In the genomic region with DNA sequence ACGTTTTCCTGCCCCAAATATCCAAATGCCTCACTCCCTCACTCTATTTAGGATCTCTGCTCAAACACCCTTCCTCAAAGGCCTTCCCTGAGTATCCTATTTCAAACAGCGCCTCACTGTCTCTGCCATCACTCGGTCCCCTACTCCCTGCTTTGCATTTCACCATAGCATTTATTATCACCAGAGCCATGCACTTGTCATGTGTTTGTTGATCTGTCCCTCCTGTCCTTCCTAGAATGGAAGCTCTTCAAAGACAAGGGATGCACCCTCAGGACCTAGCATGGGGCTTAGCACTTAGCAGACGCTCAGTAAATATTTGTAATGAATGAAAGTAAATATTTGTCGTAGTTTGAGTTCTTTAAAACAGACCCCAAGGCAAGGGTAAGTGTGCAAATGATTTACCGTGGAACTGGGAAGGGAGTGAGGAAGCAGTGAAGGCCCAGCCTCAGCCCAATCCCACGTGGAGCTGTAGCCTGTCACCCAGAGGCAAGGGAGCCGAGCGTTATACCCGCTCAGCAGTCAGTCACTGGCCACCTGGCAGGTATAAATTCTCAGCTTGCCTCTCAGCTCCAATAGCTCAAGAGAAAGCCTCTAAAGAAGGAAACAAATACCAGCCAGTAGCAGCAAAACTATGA, we compare ENCODE assay signal across 21 cellular contexts.
DNase-seq lines count a peak whose midpoint lies in the region; ATAC-seq and TF ChIP-seq lines count a peak whose summit lies in the region.
"Had no signal": no experiment of that assay in that cellular context is flagged by ENCODE, and none has a peak within 500 bp of the region (broad histone marks: within the 10 kb centered on the region; RNA-seq: fewer than 3 reads in every experiment).

No MANE protein-coding gene starts in this region.

- H3K36me3 ChIP-seq in left lung, result no peaks in the 10 kb centered on the region
- H3K36me3 ChIP-seq: BLaER1 treated with 17β-estradiol and CSF1 and Interleukin-3, amounts not matched to agents 10 nM and 100 nM; MG63 had no signal

- intact Hi-C loops in left lung (cut with DNase I), result no loop called here

- H3K27ac ChIP-seq in left lung, result no peak overlapping the region
- H3K27ac ChIP-seq: BLaER1 treated with 17β-estradiol and CSF1 and Interleukin-3, amounts not matched to agents 10 nM and 100 nM; HL-60 had no signal

- TF ChIP-seq CTCF in left lung (IDR thresholded peaks at IDR 0.05), result no peak

- DNase-seq in DMS53 (lab: John Stamatoyannopoulos, UW) (peak; percentile 93), HuH-7 (ENCODE audit: low spot score) (peak; percentile 13), NCI-H69 (lab: John Stamatoyannopoulos, UW) (peak; percentile 91), iPS-NIHi11 (ENCODE audit: low spot score) (peak; percentile 24), left lung (no peak), EL (no peak), NCI-H2081 treated with DMSO at 0.1 percent for 48 hours (lab: John Stamatoyannopoulos, UW) (no peak)
- no peak for DNase-seq in activated CD4-positive, CD25-positive, alpha-beta regulatory T cell treated with anti-CD3 and anti-CD28 coated beads, Interleukin-2, amount 50 U/mL, for 72 hours
- DNase-seq: CD8-positive, alpha-beta T cell; DMS79 treated with DMSO at 0.1 percent for 48 hours; HCEC 1CT; Kasumi-1; MG63; NCI-H1092; NCI-H1436 treated with DMSO at 0.1 percent for 48 hours; NCI-H2029 treated with DMSO at 0.1 percent for 48 hours; NCI-H774; SIG-M5 had no signal

- H3K4me3 ChIP-seq in left lung, result no peak overlapping the region
- H3K4me3 ChIP-seq: BLaER1 treated with 17β-estradiol and CSF1 and Interleukin-3, amounts not matched to agents 10 nM and 100 nM; MG63 had no signal

- no peak for ATAC-seq in left lung
- ATAC-seq: CD8-positive, alpha-beta T cell; SK-N-SH treated with all-trans-retinoic acid at 6 μM for 48 hours had no signal

- no peaks in the 10 kb centered on the region for H3K4me1 ChIP-seq in left lung
- H3K4me1 ChIP-seq: BLaER1 treated with 17β-estradiol and CSF1 and Interleukin-3, amounts not matched to agents 10 nM and 100 nM had no signal

- no peaks in the 10 kb centered on the region for H3K9me3 ChIP-seq in left lung
- H3K9me3 ChIP-seq: BLaER1 treated with 17β-estradiol and CSF1 and Interleukin-3, amounts not matched to agents 10 nM and 100 nM; MG63 had no signal

- H3K27me3 ChIP-seq in left lung, result no peaks in the 10 kb centered on the region
- H3K27me3 ChIP-seq: BLaER1 treated with 17β-estradiol and CSF1 and Interleukin-3, amounts not matched to agents 10 nM and 100 nM; MG63 had no signal

Comparison
In these comparisons a context has a peak if more than half of its experiments do, and no peak if none do; other contexts are left out.
1. DNase-seq: peak in DMS53 (single experiment), HuH-7 (single experiment), NCI-H69 (single experiment) and iPS-NIHi11 (single experiment); none in activated CD4-positive, CD25-positive, alpha-beta regulatory T cell treated with anti-CD3 and anti-CD28 coated beads, Interleukin-2, amount 50 U/mL, for 72 hours (single experiment), left lung (0 of 2), EL (single experiment) and NCI-H2081 treated with DMSO at 0.1 percent for 48 hours (single experiment).